ENCODE assay signal across 25 cellular contexts in the genomic region with DNA sequence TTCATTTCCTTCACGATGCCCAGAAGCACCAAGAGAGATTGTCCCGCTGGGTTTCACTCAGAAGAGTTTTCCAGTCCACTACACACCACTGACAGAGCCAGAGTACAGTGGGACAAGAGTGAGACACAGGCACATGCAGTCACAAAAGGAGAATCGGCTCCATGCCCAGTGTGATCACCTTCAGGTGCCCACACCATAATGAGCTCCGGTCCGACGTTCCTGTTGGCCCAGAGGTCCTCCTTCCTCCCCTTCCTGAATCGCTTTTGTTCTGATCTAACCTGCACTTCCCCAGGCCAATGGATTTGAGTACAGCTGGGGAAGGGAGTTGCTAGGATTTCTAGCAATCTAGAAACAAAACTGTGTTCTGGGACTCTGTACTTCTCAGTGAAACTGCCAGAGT. TPM values are rescaled to one million over a fixed set of nuclear protein-coding genes. Genes with fewer than 3 reads are reported as not detected.
DNase-seq lines count a peak whose midpoint lies in the region; ATAC-seq, FAIRE-seq and TF ChIP-seq lines count a peak whose summit lies in the region.
"Had no signal": no experiment of that assay in that cellular context is flagged by ENCODE, and none has a peak within 500 bp of the region (broad histone marks: within the 10 kb centered on the region; RNA-seq: fewer than 3 reads in every experiment).

No MANE protein-coding gene starts in this region.

- H3K9ac ChIP-seq in endothelial cell of umbilical vein (replicated peaks; ENCODE audit: extremely low read depth, insufficient read depth, low read length), result no peak overlapping the region
- H3K9ac ChIP-seq in smooth muscle cell (ENCODE audit: low read depth), result no peak overlapping the region
- H3K9ac ChIP-seq in Karpas-422 (ENCODE audit: low read length), result no peak overlapping the region
- H3K9ac ChIP-seq: KMS-11 had no signal

- no peaks in the 10 kb centered on the region for H3K9me1 ChIP-seq in endothelial cell of umbilical vein (replicated peaks; ENCODE audit: control insufficient read depth, extremely low read depth, insufficient read depth, low read length)

- dilution Hi-C loops in endothelial cell of umbilical vein (cut with MboI; ENCODE audit: extremely low pct_ligation_motif_present, low sequenced_read_pairs), result no loop called here

- peaks cover 32% of the 10 kb centered on the region for H3F3A ChIP-seq in smooth muscle cell (ENCODE audit: low read depth)

- no peak for TF ChIP-seq POLR2A in endothelial cell of umbilical vein (IDR thresholded peaks at IDR 0.05; ENCODE audit: low read depth, low read length)

- H3K27ac ChIP-seq in 22Rv1, result peak overlapping the region; percentile 55
- H3K27ac ChIP-seq in RWPE1, result peak overlapping the region; percentile 17; the same call in 1 of the 2 replicates
- no peak overlapping the region for H3K27ac ChIP-seq in endothelial cell of umbilical vein (ENCODE audit: insufficient read depth, low read depth, low read length)
- peak overlapping the region; percentile 8 for H3K27ac ChIP-seq in smooth muscle cell (ENCODE audit: low read depth)
- H3K27ac ChIP-seq in heart right ventricle, result no peak overlapping the region
- H3K27ac ChIP-seq in Karpas-422 (ENCODE audit: low read length), result no peak overlapping the region
- H3K27ac ChIP-seq: KMS-11, Peyer's patch, SJSA1 had no signal

- H2AFZ ChIP-seq in endothelial cell of umbilical vein (ENCODE audit: low read depth, low read length) (no peak overlapping the region), smooth muscle cell (ENCODE audit: low read depth) (peak overlapping the region; percentile 15), Karpas-422 (ENCODE audit: low read length) (no peak overlapping the region)

- H3K27me3 ChIP-seq in endothelial cell of umbilical vein (ENCODE audit: control insufficient read depth in 2 of 2, insufficient read depth in 2 of 2, low read length in 2 of 2) (peaks cover 5 to 9% of the 10 kb centered on the region in 2 experiments), smooth muscle cell (ENCODE audit: low read depth) (no peaks in the 10 kb centered on the region), heart right ventricle (peaks cover 0 to 20% (median 3%) of the 10 kb centered on the region in 7 donors), Karpas-422 (ENCODE audit: low read length) (no peaks in the 10 kb centered on the region)
- H3K27me3 ChIP-seq: BE2C, Peyer's patch, SJSA1 had no signal

- DNase-seq in RWPE1 (ENCODE audit: low spot score), result no peak
- DNase-seq in endothelial cell of umbilical vein (ENCODE audit: low read depth, low spot score), result peak; percentile 47
- no peak for DNase-seq in smooth muscle cell (lab: John Stamatoyannopoulos, UW; ENCODE audit: unreplicated experiment)
- no peak for DNase-seq in NCI-H2227 treated with DMSO at 0.1 percent for 48 hours (lab: John Stamatoyannopoulos, UW)
- no peak for DNase-seq in heart right ventricle
- no peak for DNase-seq in Karpas-422
- DNase-seq: CD4-positive, alpha-beta T cell; COR-L47; DMS79; IMR-90; NCI-H1105 treated with DMSO at 0.1 percent for 48 hours; NCI-H1694; NCI-H2081; NCI-H2171; NCI-H524 treated with DMSO at 0.1 percent for 48 hours; Peyer's patch had no signal

- H3K79me2 ChIP-seq in endothelial cell of umbilical vein (ENCODE audit: control insufficient read depth, insufficient read depth, low read length) (no peaks in the 10 kb centered on the region), smooth muscle cell (ENCODE audit: low read depth) (no peaks in the 10 kb centered on the region), Karpas-422 (ENCODE audit: low read length) (no peaks in the 10 kb centered on the region)

- TF ChIP-seq CTCF in 22Rv1 (IDR thresholded peaks at IDR 0.05) (no peak), RWPE1 (conservative IDR thresholded peaks at IDR 0.05; ENCODE audit: low read depth) (no peak), endothelial cell of umbilical vein (IDR thresholded peaks at IDR 0.05; ENCODE audit: extremely low read depth in 1 of 2, insufficient read depth in 1 of 2, low read depth in 1 of 2, low read length in 2 of 2) (no peak), smooth muscle cell (IDR thresholded peaks at IDR 0.05; ENCODE audit: borderline replicate concordance, insufficient read depth, poor library complexity, severe bottlenecking) (no peak), heart right ventricle (IDR thresholded peaks at IDR 0.05) (no peak)

- POLR2A ChIA-PET in RWPE1 (lab: Yijun Ruan, JAX; ENCODE audit: low non-redundant PET) (no interaction called here), endothelial cell of umbilical vein (lab: Charles Lee) (no interaction called here)

- H3K4me3 ChIP-seq in endothelial cell of umbilical vein (replicated peaks in 1 of 3; ENCODE audit: insufficient read depth in 1 of 3, low read depth in 1 of 3, low read length in 3 of 3) (no peak overlapping the region), smooth muscle cell (no peak overlapping the region), heart right ventricle (no peak overlapping the region), Karpas-422 (ENCODE audit: low read length) (no peak overlapping the region)
- H3K4me3 ChIP-seq: HAP-1, Peyer's patch, SJSA1 had no signal

- H3K36me3 ChIP-seq in endothelial cell of umbilical vein (ENCODE audit: control insufficient read depth in 2 of 2, extremely low read depth in 1 of 2, insufficient read depth in 2 of 2, low read length in 2 of 2) (no peaks in the 10 kb centered on the region), smooth muscle cell (ENCODE audit: low read depth) (no peaks in the 10 kb centered on the region), heart right ventricle (no peaks in the 10 kb centered on the region), Karpas-422 (ENCODE audit: insufficient read depth, low read length) (no peaks in the 10 kb centered on the region)
- H3K36me3 ChIP-seq: BE2C, HAP-1, Peyer's patch, SJSA1 had no signal

- H3K9me3 ChIP-seq in endothelial cell of umbilical vein (replicated peaks; ENCODE audit: control insufficient read depth, insufficient read depth, low read length) (no peaks in the 10 kb centered on the region), smooth muscle cell (replicated peaks; ENCODE audit: low read depth) (no peaks in the 10 kb centered on the region), heart right ventricle (no peaks in the 10 kb centered on the region), Karpas-422 (ENCODE audit: low read length) (no peaks in the 10 kb centered on the region)
- H3K9me3 ChIP-seq: BE2C, HAP-1, Peyer's patch, SJSA1 had no signal

- intact Hi-C loops in endothelial cell of umbilical vein (cut with micrococcal nuclease), result no loop called here
- intact Hi-C loops in heart right ventricle (cut with DNase I), result no loop called here

- CTCF ChIA-PET in RWPE1 (lab: Yijun Ruan, JAX), result no interaction called here
- CTCF ChIA-PET in endothelial cell of umbilical vein (lab: Charles Lee), result no interaction called here

- no TSS peak for BruUV-seq in endothelial cell of umbilical vein (replicated peaks; lab: Mats Ljungman, UMichigan)

- no peaks in the 10 kb centered on the region for H3K4me1 ChIP-seq in endothelial cell of umbilical vein (ENCODE audit: control insufficient read depth, extremely low read depth, insufficient read depth, low read length)
- peaks cover 13% of the 10 kb centered on the region for H3K4me1 ChIP-seq in smooth muscle cell (ENCODE audit: low read depth)
- H3K4me1 ChIP-seq in heart right ventricle, result peaks cover 0 to 7% (median 0%) of the 10 kb centered on the region in 9 donors
- peaks cover 29% of the 10 kb centered on the region for H3K4me1 ChIP-seq in Karpas-422 (ENCODE audit: low read length)
- H3K4me1 ChIP-seq: Peyer's patch, SJSA1 had no signal

- H4K20me1 ChIP-seq in endothelial cell of umbilical vein (replicated peaks; ENCODE audit: control insufficient read depth, extremely low read depth, insufficient read depth, low read length) (no peaks in the 10 kb centered on the region), smooth muscle cell (ENCODE audit: low read depth) (no peaks in the 10 kb centered on the region), Karpas-422 (ENCODE audit: insufficient read depth, low read depth, low read length) (no peaks in the 10 kb centered on the region)

- ATAC-seq in GM18520 (IDR thresholded peaks at IDR 0.05; ENCODE audit: unreplicated experiment) (no peak), heart right ventricle (no peak)
- ATAC-seq: Right ventricle myocardium inferior had no signal

- WGBS in smooth muscle cell (ENCODE audit: low lambda C conversion rate), result 92% methylated on average over 7 of the region's 7 CpGs
- 60 to 73% methylated on average over 7 of the region's 7 CpGs for WGBS in heart right ventricle, 2 donors

- FAIRE-seq in endothelial cell of umbilical vein (lab: Jason Lieb, UNC), result no peak
- FAIRE-seq: A204.1 had no signal

- H3K9me2 ChIP-seq in Karpas-422 (replicated peaks; ENCODE audit: insufficient read depth, low read length), result no peaks in the 10 kb centered on the region

- H3K4me2 ChIP-seq in endothelial cell of umbilical vein (ENCODE audit: insufficient read depth, low read length), result no peak overlapping the region
- no peak overlapping the region for H3K4me2 ChIP-seq in smooth muscle cell
- H3K4me2 ChIP-seq in Karpas-422 (ENCODE audit: low read depth, low read length, poor library complexity, severe bottlenecking), result no peak overlapping the region
- H3K4me2 ChIP-seq: KMS-11 had no signal

TF ChIP-seq in endothelial cell of umbilical vein, 7 proteins besides CTCF, POLR2A, EP300 and RAD21 (continues in another document):
- TF ChIP-seq JUN (IDR thresholded peaks at IDR 0.05; ENCODE audit: borderline replicate concordance, insufficient read depth, insufficient read length, low read depth), result no peak
- TF ChIP-seq MAX (IDR thresholded peaks at IDR 0.05; ENCODE audit: insufficient read depth, insufficient read length), result no peak
- no peak for TF ChIP-seq GATA2 (IDR thresholded peaks at IDR 0.05; ENCODE audit: insufficient read depth, insufficient read length, low read depth, low read length)
- no peak for TF ChIP-seq POLR2AphosphoS5 (IDR thresholded peaks at IDR 0.05; ENCODE audit: insufficient read depth, low read depth, low read length)
- TF ChIP-seq MYC (IDR thresholded peaks at IDR 0.05; ENCODE audit: low read depth, low read length), result no peak

RNA-seq across cellular contexts. Expression of gene CHRNA9, which starts 4.6 kb away (rescaled TPM):
- total RNA-seq in endothelial cell of umbilical vein (not detected in 2 replicates), smooth muscle cell (7.3 and 15.8 TPM in 2 replicates), heart right ventricle (not detected)
- polyA plus RNA-seq in endothelial cell of umbilical vein (not detected in 2 replicates), smooth muscle cell (2.4 and 5.3 TPM in 2 replicates), heart right ventricle (not detected)
- polyA plus RNA-seq in endothelial cell of umbilical vein (2011; cell fraction: cytosol; rRNA removed), result not detected in 2 replicates
- not detected in 2 replicates for polyA plus RNA-seq in endothelial cell of umbilical vein (2011; cell fraction: nucleus; rRNA removed)
- polyA plus RNA-seq in endothelial cell of umbilical vein (2012), result not detected in 2 replicates
- not detected in 2 replicates for polyA minus RNA-seq in endothelial cell of umbilical vein
- 32.4 TPM for polyA minus RNA-seq in endothelial cell of umbilical vein (2011; cell fraction: cytosol; rRNA and poly(A)+ RNA removed)
- not detected in 2 replicates for polyA minus RNA-seq in endothelial cell of umbilical vein (2011; cell fraction: nucleus; rRNA and poly(A)+ RNA removed)
- 0.15 and 0.25 TPM in 2 replicates for total RNA-seq in Karpas-422 (2014; rRNA removed; shearing (Covaris generic); ENCODE audit: low replicate concordance)
- total RNA-seq: CD4-positive, alpha-beta T cell; IMR-90; OCI-LY7; Peyer's patch; Right ventricle myocardium inferior; SJSA1 had no signal
- polyA plus RNA-seq: IMR-90 had no signal

Comparison
In these comparisons a context has a peak if more than half of its experiments do, and no peak if none do; other contexts are left out.
1. H3K27ac ChIP-seq: peak in 22Rv1 (single experiment), RWPE1 (single experiment) and smooth muscle cell (single experiment); none in endothelial cell of umbilical vein (single experiment), heart right ventricle (0 of 10) and Karpas-422 (single experiment).